Comparison of ENCODE assay signal across 10 cellular contexts in the genomic region with DNA sequence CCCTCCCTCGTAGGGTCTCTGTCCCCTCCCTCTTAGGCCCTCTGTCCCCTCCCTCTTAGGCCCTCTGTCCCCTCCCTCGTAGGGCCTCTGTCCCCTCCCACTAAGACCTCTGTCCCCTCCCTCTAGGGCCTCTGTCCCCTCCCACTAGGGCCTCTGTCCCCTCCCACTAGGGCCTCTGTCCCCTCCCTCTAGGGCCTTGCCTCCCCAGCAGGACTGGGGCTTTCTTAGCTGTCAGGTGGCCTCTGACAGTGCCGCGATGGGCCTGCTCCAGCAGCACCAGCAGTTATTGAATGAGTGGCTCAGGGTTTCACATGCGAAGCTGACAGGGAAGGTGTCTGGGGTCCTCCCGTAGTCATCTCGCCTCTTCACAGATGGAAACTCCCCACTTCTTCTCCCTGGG. TPM values are rescaled to one million over a fixed set of nuclear protein-coding genes. Genes with fewer than 3 reads are reported as not detected.
"Had no signal": no experiment of that assay in that cellular context is flagged by ENCODE, and none has a peak within 500 bp of the region (broad histone marks: within the 10 kb centered on the region; RNA-seq: fewer than 3 reads in every experiment).

No MANE protein-coding gene starts in this region.

RNA-seq across cellular contexts. Expression of a gene that starts 48.1 kb away (rescaled TPM):
- total RNA-seq: astrocyte; chondrocyte; dermis blood vessel endothelial cell; fibroblast of lung; left ventricle myocardium superior; mucosa of gallbladder; naive thymus-derived CD8-positive, alpha-beta T cell; renal cortical epithelial cell; stomach; upper lobe of left lung had no signal
